18 cellular contexts compared by ENCODE assay signal in genomic region chr11:59157433-59157832, GRCh38. TPM values are rescaled to one million over a fixed set of nuclear protein-coding genes. Genes with fewer than 3 reads are reported as not detected.
"Had no signal": no experiment of that assay in that cellular context is flagged by ENCODE, and none has a peak within 500 bp of the region (broad histone marks: within the 10 kb centered on the region; RNA-seq: fewer than 3 reads in every experiment).

No MANE protein-coding gene starts in this region.

- ATAC-seq: naive thymus-derived CD4-positive, alpha-beta T cell had no signal

- H3K27ac ChIP-seq: colonic mucosa, hepatocyte, sigmoid colon, skin epidermis had no signal

- H3K79me2 ChIP-seq: hepatocyte had no signal

- FAIRE-seq: kidney, urothelium cell line had no signal

- DNase-seq: colonic mucosa; effector CD4-positive, alpha-beta T cell; foreskin melanocyte; head of caudate nucleus; kidney; left colon; left ventricle myocardium superior; naive thymus-derived CD4-positive, alpha-beta T cell; nephron progenitor cell; sigmoid colon; stimulated activated naive CD4-positive, alpha-beta T cell treated with Interleukin-2 at 50 U/mL for 16 hours had no signal

- H3K36me3 ChIP-seq: colonic mucosa, sigmoid colon had no signal

- H3K4me1 ChIP-seq: colonic mucosa, sigmoid colon had no signal

- H2AFZ ChIP-seq: hepatocyte had no signal

- H3K9me3 ChIP-seq: colonic mucosa, sigmoid colon had no signal

- H3K27me3 ChIP-seq: colonic mucosa, hepatocyte, sigmoid colon had no signal

- H3K4me2 ChIP-seq: hepatocyte had no signal

- H3K4me3 ChIP-seq: colonic mucosa, hepatocyte, lung, sigmoid colon, skin epidermis had no signal

RNA-seq across cellular contexts. Expression of gene FAM111B, which starts 50.4 kb away (rescaled TPM):
- polyA plus RNA-seq: naive thymus-derived CD4-positive, alpha-beta T cell had no signal

RNA-seq across cellular contexts. Expression of gene MPEG1, which starts 55.3 kb away (rescaled TPM):
- total RNA-seq: dermis microvascular lymphatic vessel endothelial cell, endodermal cell, pulmonary artery endothelial cell had no signal
- polyA plus RNA-seq: hepatocyte had no signal
